In genomic region chr9:98790601-98791146, GRCh38 we compare ENCODE assay signal across 14 cellular contexts. TPM values are rescaled to one million over a fixed set of nuclear protein-coding genes. Genes with fewer than 3 reads are reported as not detected.
A peak's percentile ranks its signal among the peaks of the same experiment; 100 is the strongest.
DNase-seq lines count a peak whose midpoint lies in the region; ATAC-seq, FAIRE-seq and TF ChIP-seq lines count a peak whose summit lies in the region.
"Had no signal": no experiment of that assay in that cellular context is flagged by ENCODE, and none has a peak within 500 bp of the region (broad histone marks: within the 10 kb centered on the region; RNA-seq: fewer than 3 reads in every experiment).

No MANE protein-coding gene starts in this region.

- peaks cover 0 to 15% (median 0%) of the 10 kb centered on the region in 5 donors for H3K36me3 Mint-ChIP-seq in naive thymus-derived CD4-positive, alpha-beta T cell

- intact Hi-C loops in posterior vena cava (cut with DNase I) (loop anchor here in 1 of 2 donors (5.0 kb wide), 1 partner anchor 473 kb away; no protein-coding TSS in a partner anchor), esophagus muscularis mucosa (cut with DNase I) (loop anchor here (10.0 kb wide), 1 partner anchor 866 kb away; the partner anchor contains the start of gene TRMO)
- intact Hi-C loops in naive thymus-derived CD4-positive, alpha-beta T cell (cut with micrococcal nuclease): loop anchor here (1.0 to 10.0 kb wide), 7 partner anchors 254 to 1078 kb away; partner anchors contain the start of genes TBC1D2 (in 1 of the 2) and TRMO (in 1 of the 2)

- H3K27me3 ChIP-seq in H1 (replicated peaks in 1 of 4; ENCODE audit: control insufficient read depth in 3 of 4, extremely low read depth in 1 of 4, insufficient read depth in 3 of 4, low read length in 3 of 4): no peaks in the 10 kb centered on the region
- no peaks in the 10 kb centered on the region for H3K27me3 ChIP-seq in esophagus muscularis mucosa
- no peaks in the 10 kb centered on the region for H3K27me3 ChIP-seq in naive thymus-derived CD4-positive, alpha-beta T cell (ENCODE audit: control insufficient read depth in 2 of 2, insufficient read depth in 2 of 2, low read length in 2 of 2)
- H3K27me3 ChIP-seq: adrenal gland, Peyer's patch, uterus had no signal

- peak overlapping the region; percentile 38; the same call in 1 of the 2 replicates for H2BK20ac ChIP-seq in H1 (ENCODE audit: low read length)

- no peak overlapping the region for H3K4ac ChIP-seq in H1 (replicated peaks; ENCODE audit: insufficient read length, low read depth, low read length)

- TF ChIP-seq POLR2A in H1 (IDR thresholded peaks at IDR 0.05; ENCODE audit: control extremely low read depth in 1 of 2, low read depth in 2 of 2, low read length in 2 of 2) (no peak), esophagus muscularis mucosa (IDR thresholded peaks at IDR 0.05; ENCODE audit: low read depth) (no peak)

- DNase-seq in G401 (ENCODE audit: low spot score): peak; percentile 61
- peak; percentile 82 for DNase-seq in NCI-H2171 treated with DMSO at 0.1 percent for 48 hours (lab: John Stamatoyannopoulos, UW)
- no peak for DNase-seq in H1 (ENCODE audit: low read depth in 1 of 2, low spot score in 2 of 2)
- DNase-seq in posterior vena cava (ENCODE audit: low spot score): peak; percentile 75
- DNase-seq in esophagus muscularis mucosa (ENCODE audit: extremely low spot score): no peak
- DNase-seq in naive thymus-derived CD4-positive, alpha-beta T cell: no peak

- no peak overlapping the region for H3K14ac ChIP-seq in H1 (ENCODE audit: insufficient read length)

- no peak for ATAC-seq in naive thymus-derived CD4-positive, alpha-beta T cell
- ATAC-seq in GM19452 (IDR thresholded peaks at IDR 0.05; ENCODE audit: unreplicated experiment): no peak

- H2BK120ac ChIP-seq in H1 (replicated peaks; ENCODE audit: low read depth, low read length): no peak overlapping the region

- TF ChIP-seq EP300 in H1 (IDR thresholded peaks at IDR 0.05; ENCODE audit: borderline replicate concordance in 1 of 2, low read depth in 2 of 2, low read length in 2 of 2) (no peak), esophagus muscularis mucosa (IDR thresholded peaks at IDR 0.05) (no peak)

- H3K79me1 ChIP-seq in H1 (ENCODE audit: low read depth, low read length): peaks cover 26% of the 10 kb centered on the region

- H3K27ac ChIP-seq in H1 (ENCODE audit: low read depth, low read length): no peak overlapping the region
- no peak overlapping the region for H3K27ac ChIP-seq in esophagus muscularis mucosa (replicated peaks in 1 of 4)
- H3K27ac ChIP-seq in naive thymus-derived CD4-positive, alpha-beta T cell (ENCODE audit: low read depth, low read length): no peak overlapping the region

- no peak overlapping the region for H4K8ac ChIP-seq in H1 (ENCODE audit: extremely low read depth, insufficient read depth, low read length)

- H3K4me1 ChIP-seq in H1 (replicated peaks in 1 of 4; ENCODE audit: control insufficient read depth in 3 of 4, insufficient read depth in 4 of 4, low read length in 3 of 4) (peaks cover 5 to 18% (median 8%) of the 10 kb centered on the region in 4 experiments), esophagus muscularis mucosa (peaks cover 9 to 46% (median 32%) of the 10 kb centered on the region in 4 donors)
- H3K4me1 ChIP-seq in naive thymus-derived CD4-positive, alpha-beta T cell (ENCODE audit: control insufficient read depth in 2 of 2, insufficient read depth in 2 of 2, low read length in 2 of 2): peaks cover 4 to 15% of the 10 kb centered on the region in 2 donors

- no peaks in the 10 kb centered on the region for H3K9me3 Mint-ChIP-seq in naive thymus-derived CD4-positive, alpha-beta T cell
- H3K9me3 Mint-ChIP-seq: activated T-cell treated with anti-CD3 and anti-CD28 coated beads, Interleukin-2, amount 50 U/mL, for 24 hours; nephron progenitor cell; stimulated activated naive B cell treated with anti-CD40 and anti-IgM and Interleukin-4, amounts not matched to agents 10 μg/mL and 1 μg/mL and 100 μg/mL, for 72 hours had no signal

- peaks cover 0 to 42% of the 10 kb centered on the region in 2 experiments for H3K79me2 ChIP-seq in H1 (ENCODE audit: control insufficient read depth in 1 of 2, insufficient read depth in 2 of 2, low read length in 2 of 2)

- H4K91ac ChIP-seq in H1 (replicated peaks; ENCODE audit: insufficient read length, low read length): no peak overlapping the region

- no peak overlapping the region for H3K18ac ChIP-seq in H1 (ENCODE audit: extremely low read depth, low read length)

- FAIRE-seq in H1 (lab: Jason Lieb, UNC): no peak

- TF ChIP-seq CTCF in H1 (IDR thresholded peaks at IDR 0.05; ENCODE audit: control extremely low read depth in 1 of 3, insufficient read depth in 1 of 3, low read depth in 1 of 3, low read length in 3 of 3) (no peak), esophagus muscularis mucosa (IDR thresholded peaks at IDR 0.05) (no peak)

- peak overlapping the region in 2 of 9 donors; percentile 51 to 56 for H3K27ac Mint-ChIP-seq in naive thymus-derived CD4-positive, alpha-beta T cell
- H3K27ac Mint-ChIP-seq: activated T-cell treated with anti-CD3 and anti-CD28 coated beads, Interleukin-2, amount 50 U/mL, for 24 hours; stimulated activated naive B cell treated with anti-CD40 and anti-IgM and Interleukin-4, amounts not matched to agents 10 μg/mL and 1 μg/mL and 100 μg/mL, for 72 hours had no signal

- no peak overlapping the region for H2BK12ac ChIP-seq in H1 (ENCODE audit: low read depth, low read length)

- peaks cover 15 to 31% (median 28%) of the 10 kb centered on the region in 7 donors for H3K4me1 Mint-ChIP-seq in naive thymus-derived CD4-positive, alpha-beta T cell

- no peak overlapping the region for H2AK5ac ChIP-seq in H1 (ENCODE audit: low read depth, low read length)

- H2BK5ac ChIP-seq in H1 (ENCODE audit: low read depth, low read length): no peak overlapping the region

- no peak overlapping the region for H3K9ac ChIP-seq in H1 (replicated peaks in 1 of 4; ENCODE audit: extremely low read depth in 1 of 4, low read depth in 3 of 4, low read length in 3 of 4)

- peaks cover 11 to 27% of the 10 kb centered on the region in 2 experiments for H4K20me1 ChIP-seq in H1 (replicated peaks in 1 of 2; ENCODE audit: control insufficient read depth in 1 of 2, insufficient read depth in 2 of 2, low read length in 2 of 2)

- H3K36me3 ChIP-seq in H1 (ENCODE audit: control insufficient read depth in 2 of 4, insufficient read depth in 4 of 4, low read length in 3 of 4) (peaks cover 5 to 15% (median 10%) of the 10 kb centered on the region in 4 experiments; a peak in 7 of 8 replicates), esophagus muscularis mucosa (peaks cover 4 to 26% (median 19%) of the 10 kb centered on the region in 4 donors)
- H3K36me3 ChIP-seq in naive thymus-derived CD4-positive, alpha-beta T cell (ENCODE audit: control insufficient read depth in 2 of 3, insufficient read depth in 3 of 3, low read length in 3 of 3): peaks cover 0 to 23% (median 0%) of the 10 kb centered on the region in 3 experiments
- H3K36me3 ChIP-seq: adrenal gland, uterus had no signal

- no peak overlapping the region for H2AFZ ChIP-seq in H1 (ENCODE audit: low read length)

- no peak overlapping the region; the same call in 1 of the 2 replicates for H2BK15ac ChIP-seq in H1 (ENCODE audit: low read length)

- H3K4me3 ChIP-seq in H1 (ENCODE audit: extremely low read depth in 1 of 4, insufficient read depth in 2 of 4, low read depth in 3 of 4, low read length in 4 of 4) (no peak overlapping the region), esophagus muscularis mucosa (no peak overlapping the region)
- no peak overlapping the region for H3K4me3 ChIP-seq in naive thymus-derived CD4-positive, alpha-beta T cell (ENCODE audit: low read length)
- H3K4me3 ChIP-seq: adrenal gland, coronary artery, Peyer's patch, uterus had no signal

- WGBS in H1 (ENCODE audit: extremely low coverage in 1 of 2, insufficient coverage in 1 of 2, insufficient read length in 1 of 2, insufficient replicate concordance in 2 of 2, low coverage in 1 of 2, low lambda C conversion rate in 2 of 2, missing lambda C conversion rate in 1 of 2), 2 experiments: 87% methylated on average over 7 of the region's 7 CpGs; no CpG with 5 or more reads in 1 of the 2 experiments
- 77% methylated on average over 7 of the region's 7 CpGs for WGBS in esophagus muscularis mucosa

- POLR2A ChIA-PET in H1 (lab: Charles Lee; ENCODE audit: partially characterized antibody): interaction anchor here (1.2 kb wide), 1 partner anchor 10 kb away, joined by 3 read pairs; no protein-coding TSS in a partner anchor
- POLR2A ChIA-PET in naive thymus-derived CD4-positive, alpha-beta T cell (lab: Charles Lee): no interaction called here

- H3K23me2 ChIP-seq in H1 (ENCODE audit: low read depth, low read length): 0 out of 2 replicates have a peak, but pooled peaks cover 3% of the 10 kb centered on the region

- CTCF ChIA-PET in H1 (lab: Charles Lee; ENCODE audit: partially characterized antibody): interaction anchor here (1.0 to 4.4 kb wide), 11 partner anchors 9 to 350 kb away, joined by 3 to 38 read pairs (median 9); partner anchors contain the start of gene GALNT12
- CTCF ChIA-PET in naive thymus-derived CD4-positive, alpha-beta T cell (lab: Charles Lee): no interaction called here

- no peak overlapping the region for H3K56ac ChIP-seq in H1 (replicated peaks; ENCODE audit: insufficient read length, low read depth, low read length)

- H3K4me2 ChIP-seq in H1 (ENCODE audit: insufficient read depth in 1 of 2, low read depth in 2 of 2, low read length in 2 of 2): no peak overlapping the region

- TF ChIP-seq RAD21 in H1 (IDR thresholded peaks at IDR 0.05 in 1 of 2, conservative IDR thresholded peaks at IDR 0.05 in 1 of 2; ENCODE audit: low read depth in 2 of 2, low read length in 2 of 2): no peak

- peaks cover 0 to 8% (median 0%) of the 10 kb centered on the region in 5 donors for H3K27me3 Mint-ChIP-seq in naive thymus-derived CD4-positive, alpha-beta T cell
- H3K27me3 Mint-ChIP-seq: activated T-cell treated with anti-CD3 and anti-CD28 coated beads, Interleukin-2, amount 50 U/mL, for 24 hours; stimulated activated naive B cell treated with anti-CD40 and anti-IgM and Interleukin-4, amounts not matched to agents 10 μg/mL and 1 μg/mL and 100 μg/mL, for 72 hours had no signal

- in situ Hi-C loops in G401 (cut with HindIII; ENCODE audit: low sequenced_read_pairs): no loop called here

- no peak overlapping the region for H3K23ac ChIP-seq in H1 (ENCODE audit: insufficient read length)

- H3K9me3 ChIP-seq in H1 (ENCODE audit: insufficient read depth in 2 of 2, low read depth in 1 of 2, low read length in 1 of 2) (no peaks in the 10 kb centered on the region), esophagus muscularis mucosa (no peaks in the 10 kb centered on the region)
- H3K9me3 ChIP-seq in naive thymus-derived CD4-positive, alpha-beta T cell (ENCODE audit: control insufficient read depth in 2 of 3, low read length in 3 of 3): no peaks in the 10 kb centered on the region
- H3K9me3 ChIP-seq: adrenal gland, Peyer's patch, uterus had no signal

- H4K5ac ChIP-seq in H1 (ENCODE audit: insufficient read length, low read depth, low read length): no peak overlapping the region

- H3K4me3 Mint-ChIP-seq in naive thymus-derived CD4-positive, alpha-beta T cell: no peak overlapping the region
- H3K4me3 Mint-ChIP-seq: activated T-cell treated with anti-CD3 and anti-CD28 coated beads, Interleukin-2, amount 50 U/mL, for 24 hours; stimulated activated naive B cell treated with anti-CD40 and anti-IgM and Interleukin-4, amounts not matched to agents 10 μg/mL and 1 μg/mL and 100 μg/mL, for 72 hours had no signal

RNA-seq across cellular contexts. Expression of gene ANKS6, which starts 5.7 kb away (rescaled TPM):
- total RNA-seq in G401 (2014; rRNA removed; shearing (Covaris generic)): 55.6 and 59.3 TPM in 2 replicates
- total RNA-seq in H1 (2021; fragmentation: NEBNext Ultra II Directional; extraction: Animal tissue kit (Norgen Biotek cat#: 25700)): 56.3 and 61.2 TPM in 2 replicates
- 34.1 and 50.9 TPM in 2 replicates for polyA plus RNA-seq in H1 (2011; rRNA removed)
- 47.0 TPM for polyA plus RNA-seq in H1 (2011; cell fraction: cytosol; rRNA removed)
- polyA plus RNA-seq in H1 (2011; cell fraction: nucleus; rRNA removed): 79.5 TPM
- 44.2 to 49.3 TPM (median 45.6 TPM) in 4 replicates for polyA plus RNA-seq in H1 (2012, experiment 1 of 2)
- 50.8 TPM for polyA plus RNA-seq in H1 (2012, experiment 2 of 2)
- 48.4 TPM for polyA plus RNA-seq in H1 (2013, experiment 1 of 2)
- 49.8 TPM for polyA plus RNA-seq in H1 (2013, experiment 2 of 2)
- 36.8 and 37.5 TPM in 2 replicates for polyA minus RNA-seq in H1 (2011; rRNA and poly(A)+ RNA removed)
- 30.2 TPM for polyA minus RNA-seq in H1 (2011; cell fraction: cytosol; rRNA and poly(A)+ RNA removed)
- 44.6 TPM for polyA minus RNA-seq in H1 (2011; cell fraction: nucleus; rRNA and poly(A)+ RNA removed)
- total RNA-seq in posterior vena cava (10 to 100 TPM; 15.5 to 18.6 TPM), esophagus muscularis mucosa (10 to 100 TPM; 15.8 to 31.4 (median 23.6) TPM)
- total RNA-seq in naive thymus-derived CD4-positive, alpha-beta T cell: 10 to 100 TPM in 4 of 5 experiments, 1 to 10 TPM in 1; 8.1 to 18.4 (median 13.5) TPM
- polyA plus RNA-seq in naive thymus-derived CD4-positive, alpha-beta T cell: 1 to 10 TPM; 5.0 to 7.5 TPM

RNA-seq across cellular contexts. Expression of gene GALNT12, which starts 16.8 kb away (rescaled TPM):
- total RNA-seq in G401 (2014; rRNA removed; shearing (Covaris generic)): 5.6 and 9.5 TPM in 2 replicates
- total RNA-seq in H1 (2021; fragmentation: NEBNext Ultra II Directional; extraction: Animal tissue kit (Norgen Biotek cat#: 25700)): 17.5 and 19.6 TPM in 2 replicates
- 16.2 and 21.2 TPM in 2 replicates for polyA plus RNA-seq in H1 (2011; rRNA removed)
- 22.4 TPM for polyA plus RNA-seq in H1 (2011; cell fraction: cytosol; rRNA removed)
- 25.6 TPM for polyA plus RNA-seq in H1 (2011; cell fraction: nucleus; rRNA removed)
- 18.9 to 21.9 TPM (median 20.5 TPM) in 4 replicates for polyA plus RNA-seq in H1 (2012, experiment 1 of 2)
- polyA plus RNA-seq in H1 (2012, experiment 2 of 2): 4.9 TPM
- 19.4 TPM for polyA plus RNA-seq in H1 (2013, experiment 1 of 2)
- polyA plus RNA-seq in H1 (2013, experiment 2 of 2): 20.2 TPM
- polyA minus RNA-seq in H1 (2011; rRNA and poly(A)+ RNA removed): 14.6 and 21.0 TPM in 2 replicates
- polyA minus RNA-seq in H1 (2011; cell fraction: cytosol; rRNA and poly(A)+ RNA removed): 12.3 TPM
- polyA minus RNA-seq in H1 (2011; cell fraction: nucleus; rRNA and poly(A)+ RNA removed): 10.6 TPM
- 10 to 100 TPM; 16.1 to 17.6 TPM for total RNA-seq in posterior vena cava
- 10 to 100 TPM; 12.4 to 22.4 (median 16.2) TPM for total RNA-seq in esophagus muscularis mucosa
- total RNA-seq in naive thymus-derived CD4-positive, alpha-beta T cell: 10 to 100 TPM in 4 of 5 experiments, 1 to 10 TPM in 1; 6.2 to 14.3 (median 11.4) TPM
- 1 to 10 TPM; 3.1 to 4.3 TPM for polyA plus RNA-seq in naive thymus-derived CD4-positive, alpha-beta T cell

Comparison
In these comparisons a context has a peak if more than half of its experiments do, and no peak if none do; other contexts are left out.
1. DNase-seq: peak in G401 (single experiment), NCI-H2171 treated with DMSO at 0.1 percent for 48 hours (single experiment) and posterior vena cava (single experiment); none in H1 (0 of 2), esophagus muscularis mucosa (single experiment) and naive thymus-derived CD4-positive, alpha-beta T cell (0 of 9).